ENCODE assay signal across 14 cellular contexts in genomic region chr20:44745122-44745521, GRCh38. TPM values are rescaled to one million over a fixed set of nuclear protein-coding genes. Genes with fewer than 3 reads are reported as not detected.
DNase-seq lines count a peak whose midpoint lies in the region; ATAC-seq and TF ChIP-seq lines count a peak whose summit lies in the region.
"Had no signal": no experiment of that assay in that cellular context is flagged by ENCODE, and none has a peak within 500 bp of the region (broad histone marks: within the 10 kb centered on the region; RNA-seq: fewer than 3 reads in every experiment).

No MANE protein-coding gene starts in this region.

- H3K4me1 Mint-ChIP-seq in activated CD4-positive, alpha-beta T cell treated with anti-CD3 and anti-CD28 coated beads for 36 hours = peaks cover 19% of the 10 kb centered on the region
- H3K4me1 Mint-ChIP-seq in activated CD8-positive, alpha-beta T cell treated with anti-CD3 and anti-CD28 coated beads for 36 hours (ENCODE audit: low read depth) = peaks cover 8% of the 10 kb centered on the region

- WGBS in stomach, 5 donors = 6 to 41% (median 26%) methylated on average over 3 to 4 of the region's 4 CpGs

- no peaks in the 10 kb centered on the region for H3K9me3 ChIP-seq in stomach
- H3K9me3 ChIP-seq in colonic mucosa = no peaks in the 10 kb centered on the region
- no peaks in the 10 kb centered on the region for H3K9me3 ChIP-seq in lower lobe of right lung
- H3K9me3 ChIP-seq: testis had no signal

- intact Hi-C loops in activated CD4-positive, alpha-beta T cell treated with anti-CD3 and anti-CD28 coated beads for 36 hours (cut with DNase I, micrococcal nuclease) = loop anchor here in 1 of 2 experiments (5.0 kb wide), 2 partner anchors 142 to 352 kb away; partner anchors contain the start of gene YWHAB
- intact Hi-C loops in activated CD8-positive, alpha-beta T cell treated with anti-CD3 and anti-CD28 coated beads for 36 hours (cut with micrococcal nuclease) = no loop called here
- intact Hi-C loops in left ventricle myocardium superior (cut with micrococcal nuclease) = loop anchor here (5.0 kb wide), 1 partner anchor 122 kb away; no protein-coding TSS in a partner anchor
- intact Hi-C loops in stomach (cut with DNase I; ENCODE audit: low total_unique reads) = no loop called here
- intact Hi-C loops in colonic mucosa (cut with DNase I) = loop anchor here (5.0 kb wide), 1 partner anchor 122 kb away; no protein-coding TSS in a partner anchor
- intact Hi-C loops in lower lobe of right lung (cut with DNase I) = loop anchor here (10.0 kb wide), 1 partner anchor 120 kb away; no protein-coding TSS in a partner anchor

- TF ChIP-seq EP300 in stomach (IDR thresholded peaks at IDR 0.05) = no peak

- no peak for DNase-seq in activated CD4-positive, alpha-beta T cell treated with anti-CD3 and anti-CD28 coated beads for 36 hours
- no peak for DNase-seq in activated CD4-positive, alpha-beta T cell treated with anti-CD3 and anti-CD28 coated beads, Interleukin-2, amount 50 U/mL, for 4 hours
- DNase-seq in activated CD8-positive, alpha-beta T cell treated with anti-CD3 and anti-CD28 coated beads for 36 hours = no peak
- no peak for DNase-seq in left ventricle myocardium superior
- DNase-seq in stomach = no peak
- DNase-seq in NCI-H1930 (lab: John Stamatoyannopoulos, UW) = no peak
- no peak for DNase-seq in colonic mucosa
- no peak for DNase-seq in lower lobe of right lung
- DNase-seq: DMS79 treated with DMSO at 0.1 percent for 48 hours, NCI-H1092, NCI-H446 treated with DMSO at 0.1 percent for 48 hours had no signal

- CTCF ChIA-PET in activated CD4-positive, alpha-beta T cell treated with anti-CD3 and anti-CD28 coated beads for 36 hours (lab: Charles Lee) = no interaction called here
- CTCF ChIA-PET in activated CD8-positive, alpha-beta T cell treated with anti-CD3 and anti-CD28 coated beads for 36 hours (lab: Charles Lee) = interaction anchor here (9.5 kb wide), 1 partner anchor 61 kb away, joined by 57 read pairs; no protein-coding TSS in a partner anchor

- H3K36me3 ChIP-seq in stomach (no peaks in the 10 kb centered on the region), colonic mucosa (no peaks in the 10 kb centered on the region), lower lobe of right lung (no peaks in the 10 kb centered on the region)

- H3K27ac Mint-ChIP-seq in activated CD4-positive, alpha-beta T cell treated with anti-CD3 and anti-CD28 coated beads for 36 hours = peak overlapping the region; percentile 64
- H3K27ac Mint-ChIP-seq in activated CD8-positive, alpha-beta T cell treated with anti-CD3 and anti-CD28 coated beads for 36 hours = no peak overlapping the region

- H3K9ac ChIP-seq in colonic mucosa (ENCODE audit: low read depth in 2 of 2, low read length in 2 of 2) = no peak overlapping the region

- H3K27me3 Mint-ChIP-seq in activated CD4-positive, alpha-beta T cell treated with anti-CD3 and anti-CD28 coated beads for 36 hours = peaks cover 18% of the 10 kb centered on the region
- H3K27me3 Mint-ChIP-seq in activated CD8-positive, alpha-beta T cell treated with anti-CD3 and anti-CD28 coated beads for 36 hours = peaks cover 20% of the 10 kb centered on the region

- H3K4me3 ChIP-seq in stomach (peak overlapping the region in 3 of 4 donors; percentile 51 to 60 (median 59)), colonic mucosa (no peak overlapping the region), lower lobe of right lung (no peak overlapping the region)

- H3K36me3 Mint-ChIP-seq in activated CD4-positive, alpha-beta T cell treated with anti-CD3 and anti-CD28 coated beads for 36 hours (ENCODE audit: low read depth) = peaks cover 2% of the 10 kb centered on the region
- no peaks in the 10 kb centered on the region for H3K36me3 Mint-ChIP-seq in activated CD8-positive, alpha-beta T cell treated with anti-CD3 and anti-CD28 coated beads for 36 hours (ENCODE audit: low read depth)

- peak overlapping the region; percentile 50 for H3K4me3 Mint-ChIP-seq in activated CD4-positive, alpha-beta T cell treated with anti-CD3 and anti-CD28 coated beads for 36 hours
- peak overlapping the region; percentile 31 for H3K4me3 Mint-ChIP-seq in activated CD8-positive, alpha-beta T cell treated with anti-CD3 and anti-CD28 coated beads for 36 hours

- POLR2A ChIA-PET in activated CD4-positive, alpha-beta T cell treated with anti-CD3 and anti-CD28 coated beads for 36 hours (lab: Charles Lee) = no interaction called here
- POLR2A ChIA-PET in activated CD8-positive, alpha-beta T cell treated with anti-CD3 and anti-CD28 coated beads for 36 hours (lab: Charles Lee) = no interaction called here

- no peak for TF ChIP-seq POLR2A in stomach (IDR thresholded peaks at IDR 0.05)

- peak overlapping the region in 4 of 5 donors; percentile 48 to 79 (median 72) for H3K27ac ChIP-seq in stomach
- no peak overlapping the region for H3K27ac ChIP-seq in colonic mucosa
- H3K27ac ChIP-seq in lower lobe of right lung = no peak overlapping the region
- H3K27ac ChIP-seq: epithelial cell of prostate had no signal

- H3K4me1 ChIP-seq in stomach = peaks cover 21 to 37% (median 34%) of the 10 kb centered on the region in 4 donors
- H3K4me1 ChIP-seq in colonic mucosa = no peaks in the 10 kb centered on the region
- H3K4me1 ChIP-seq in lower lobe of right lung = peaks cover 32% of the 10 kb centered on the region
- H3K4me1 ChIP-seq: testis had no signal

- no peaks in the 10 kb centered on the region for H3K9me3 Mint-ChIP-seq in activated CD4-positive, alpha-beta T cell treated with anti-CD3 and anti-CD28 coated beads for 36 hours (ENCODE audit: low read depth)
- H3K9me3 Mint-ChIP-seq in activated CD8-positive, alpha-beta T cell treated with anti-CD3 and anti-CD28 coated beads for 36 hours = no peaks in the 10 kb centered on the region

- no peak for ATAC-seq in activated CD4-positive, alpha-beta T cell treated with anti-CD3 and anti-CD28 coated beads for 36 hours
- no peak for ATAC-seq in activated CD8-positive, alpha-beta T cell treated with anti-CD3 and anti-CD28 coated beads for 36 hours
- peak; percentile 3 for ATAC-seq in left ventricle myocardium superior
- no peak for ATAC-seq in lower lobe of right lung

- TF ChIP-seq CTCF in activated CD8-positive, alpha-beta T cell treated with anti-CD3 and anti-CD28 coated beads for 36 hours (IDR thresholded peaks at IDR 0.05) = no peak
- TF ChIP-seq CTCF in stomach (IDR thresholded peaks at IDR 0.05) (no peak), colonic mucosa (IDR thresholded peaks at IDR 0.05) (no peak), lower lobe of right lung (IDR thresholded peaks at IDR 0.05) (no peak)

- H3K27me3 ChIP-seq in stomach (peaks cover 0 to 40% (median 13%) of the 10 kb centered on the region in 3 donors), colonic mucosa (peaks cover 16% of the 10 kb centered on the region), lower lobe of right lung (ENCODE audit: low read depth) (peaks cover 30% of the 10 kb centered on the region)
- H3K27me3 ChIP-seq: testis had no signal

RNA-seq across cellular contexts. Expression of gene KCNK15, which starts 0.5 kb away (rescaled TPM):
- total RNA-seq in activated CD4-positive, alpha-beta T cell treated with anti-CD3 and anti-CD28 coated beads for 36 hours = 1 to 10 TPM; 1.1 to 1.4 TPM
- total RNA-seq in activated CD8-positive, alpha-beta T cell treated with anti-CD3 and anti-CD28 coated beads for 36 hours = under 1 TPM; 0.25 to 0.29 TPM
- total RNA-seq in left ventricle myocardium superior (0.25 TPM), stomach (1 to 10 TPM in 3 of 5 donors, not detected in 2; 1.5 to 7.7 (median 4.5) TPM), colonic mucosa (under 1 TPM; 0.21 to 0.27 TPM), lower lobe of right lung (0.89 TPM)
- polyA plus RNA-seq in stomach = 1 to 10 TPM in 1 of 3 donors, under 1 TPM in 2; 0.46 to 2.6 (median 0.78) TPM
- total RNA-seq: RPMI7951 had no signal

RNA-seq across cellular contexts. Expression of gene CCN5, which starts 30.0 kb away (rescaled TPM):
- not detected for total RNA-seq in activated CD4-positive, alpha-beta T cell treated with anti-CD3 and anti-CD28 coated beads for 36 hours
- total RNA-seq in activated CD8-positive, alpha-beta T cell treated with anti-CD3 and anti-CD28 coated beads for 36 hours = not detected
- total RNA-seq in left ventricle myocardium superior (19.5 TPM), stomach (100 to 1,000 TPM in 1 of 5 donors, 10 to 100 TPM in 1, not detected in 3; 19.9 to 193 TPM), colonic mucosa (1 to 10 TPM in 1 of 2 donors, under 1 TPM in 1; 0.84 to 2.9 TPM), lower lobe of right lung (42.3 TPM)
- polyA plus RNA-seq in stomach = 1 to 10 TPM; 2.5 to 8.2 (median 3.4) TPM
- total RNA-seq: RPMI7951 had no signal

Comparison
In these comparisons a context has a peak if more than half of its experiments do, and no peak if none do; other contexts are left out.
1. H3K27ac ChIP-seq: peak in stomach (4 of 5); none in colonic mucosa (single experiment) and lower lobe of right lung (single experiment).
2. H3K4me3 ChIP-seq: peak in stomach (3 of 4); none in colonic mucosa (single experiment) and lower lobe of right lung (single experiment).
3. intact Hi-C loops: an anchor here in left ventricle myocardium superior (5.0 kb wide), colonic mucosa (5.0 kb wide) and lower lobe of right lung (10.0 kb wide); none called in activated CD8-positive, alpha-beta T cell treated with anti-CD3 and anti-CD28 coated beads for 36 hours and stomach.